Comparison of ENCODE assay signal across 1 cellular context in the genomic region with DNA sequence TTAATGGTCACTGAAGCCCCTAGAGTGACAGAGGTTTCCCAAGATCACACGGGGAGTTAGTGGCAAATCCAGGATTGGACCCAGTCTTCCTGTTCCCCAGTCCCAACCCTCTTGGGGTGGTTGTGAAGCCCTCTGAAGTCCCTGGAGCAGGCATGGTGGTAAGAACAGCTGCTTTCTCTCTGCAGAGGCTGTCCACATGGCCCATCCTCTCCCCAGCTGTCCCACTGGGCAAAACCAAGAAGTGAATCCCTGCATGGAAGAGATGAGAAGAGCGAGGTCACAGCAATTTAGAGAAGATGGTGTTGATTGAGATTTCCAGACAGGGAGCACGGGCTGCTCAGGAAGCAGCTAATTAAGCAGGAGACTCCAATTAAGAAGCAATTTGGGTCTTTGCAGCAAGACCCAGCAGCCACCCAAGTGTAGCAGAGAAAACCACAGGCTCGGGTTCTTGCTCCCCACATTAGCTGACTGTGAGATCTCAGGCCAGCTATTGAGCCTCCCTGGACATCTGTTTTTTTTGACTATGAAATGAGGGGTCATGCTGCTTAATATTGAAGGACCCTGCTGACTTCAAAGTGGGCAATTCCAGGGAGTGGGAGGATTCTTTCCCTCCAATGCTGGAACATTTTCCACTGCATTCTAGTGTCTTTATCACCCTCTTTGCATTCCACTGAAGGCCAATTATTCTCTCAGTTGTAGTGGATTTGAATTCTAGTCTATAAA.
TF ChIP-seq lines count a peak whose summit lies in the region.

No MANE protein-coding gene starts in this region.

TF ChIP-seq in GM23338, 12 proteins besides CTCF, POLR2A, EP300 and RAD21 (continued from another document):
- no peak for TF ChIP-seq ZNF462 (CRISPR knock-in tag; IDR thresholded peaks at IDR 0.05)
- TF ChIP-seq ETS1 (IDR thresholded peaks at IDR 0.05), result no peak
- no peak for TF ChIP-seq CREB1 (CRISPR knock-in tag; IDR thresholded peaks at IDR 0.05; ENCODE audit: low read depth)
